ENCODE assay signal across 1 cellular context in genomic region chr11:64245797-64246623, GRCh38.
TF ChIP-seq lines count a peak whose summit lies in the region.

No MANE protein-coding gene starts in this region.

TF ChIP-seq in HEK293, 187 proteins besides CTCF, POLR2A, EP300 and RAD21 (continued from another document and continues in another):
- no peak; the same call in 1 of the 2 replicates for TF ChIP-seq ZNF398 (tag by site-specific recombination; IDR thresholded peaks at IDR 0.05)
- TF ChIP-seq ZNF48 (tag by site-specific recombination; IDR thresholded peaks at IDR 0.05) = no peak
- no peak for TF ChIP-seq ZBTB1 (tag by site-specific recombination; IDR thresholded peaks at IDR 0.05)
- no peak for TF ChIP-seq ZNF707 (tag by site-specific recombination; IDR thresholded peaks at IDR 0.05)
- TF ChIP-seq ZNF792 (tag by site-specific recombination; IDR thresholded peaks at IDR 0.05) = no peak
- 0 out of 2 replicates have a peak, but pooled peaks have one; percentile 8 for TF ChIP-seq ZNF423 (tag by site-specific recombination; IDR thresholded peaks at IDR 0.05)
- no peak for TF ChIP-seq ZNF530 (tag by site-specific recombination; IDR thresholded peaks at IDR 0.05; ENCODE audit: low read depth)
- no peak for TF ChIP-seq ZNF174 (tag by site-specific recombination; IDR thresholded peaks at IDR 0.05)
- TF ChIP-seq ZSCAN16 (tag by site-specific recombination; IDR thresholded peaks at IDR 0.05) = no peak
- no peak for TF ChIP-seq ELK4 (IDR thresholded peaks at IDR 0.05; ENCODE audit: borderline replicate concordance, low read depth, low read length)
- TF ChIP-seq ZNF292 (tag by site-specific recombination; IDR thresholded peaks at IDR 0.05; ENCODE audit: borderline replicate concordance, low read depth) = no peak
- TF ChIP-seq ZBTB11 (tag by site-specific recombination; conservative IDR thresholded peaks at IDR 0.05; ENCODE audit: low read depth) = no peak
- no peak; the same call in 1 of the 2 replicates for TF ChIP-seq ZNF146 (tag by site-specific recombination; IDR thresholded peaks at IDR 0.05)
- no peak for TF ChIP-seq ZNF624 (tag by site-specific recombination; IDR thresholded peaks at IDR 0.05)
- no peak for TF ChIP-seq ZNF785 (tag by site-specific recombination; IDR thresholded peaks at IDR 0.05)
- TF ChIP-seq ZNF585B (tag by site-specific recombination; IDR thresholded peaks at IDR 0.05) = no peak
- TF ChIP-seq PRDM6 (tag by site-specific recombination; IDR thresholded peaks at IDR 0.05) = no peak
- peak; percentile 67; the same call in 1 of the 2 replicates for TF ChIP-seq SP7 (tag by site-specific recombination; IDR thresholded peaks at IDR 0.05)
- no peak for TF ChIP-seq ZNF214 (tag by site-specific recombination; IDR thresholded peaks at IDR 0.05; ENCODE audit: borderline replicate concordance)
- TF ChIP-seq ZSCAN18 (tag by site-specific recombination; IDR thresholded peaks at IDR 0.05) = no peak
- TF ChIP-seq ZNF501 (tag by site-specific recombination; IDR thresholded peaks at IDR 0.05) = no peak
- no peak for TF ChIP-seq ZBTB49 (tag by site-specific recombination; IDR thresholded peaks at IDR 0.05; ENCODE audit: low read depth)
- peak; percentile 80 for TF ChIP-seq HIC1 (tag by site-specific recombination; IDR thresholded peaks at IDR 0.05)
- no peak; the same call in 1 of the 2 replicates for TF ChIP-seq ZBTB20 (tag by site-specific recombination; IDR thresholded peaks at IDR 0.05)
- peak; percentile 84 for TF ChIP-seq PATZ1 (tag by site-specific recombination; IDR thresholded peaks at IDR 0.05)
- TF ChIP-seq ZNF776 (tag by site-specific recombination; IDR thresholded peaks at IDR 0.05; ENCODE audit: borderline replicate concordance) = no peak
- peak; percentile 33; the same call in 1 of the 2 replicates for TF ChIP-seq INSM2 (tag by site-specific recombination; IDR thresholded peaks at IDR 0.05)
- TF ChIP-seq ZXDB (tag by site-specific recombination; IDR thresholded peaks at IDR 0.05) = no peak; the same call in 1 of the 2 replicates
- TF ChIP-seq HOXA7 (CRISPR knock-in tag; IDR thresholded peaks at IDR 0.05; ENCODE audit: borderline replicate concordance) = no peak
- TF ChIP-seq KLF17 (tag by site-specific recombination; IDR thresholded peaks at IDR 0.05) = peak; percentile 85
- no peak for TF ChIP-seq ZNF112 (tag by site-specific recombination; IDR thresholded peaks at IDR 0.05)
- TF ChIP-seq ZNF596 (tag by site-specific recombination; IDR thresholded peaks at IDR 0.05) = no peak
- no peak for TF ChIP-seq ZNF664 (tag by site-specific recombination; IDR thresholded peaks at IDR 0.05)
- no peak for TF ChIP-seq ZNF433 (tag by site-specific recombination; IDR thresholded peaks at IDR 0.05; ENCODE audit: low read depth)
